11 cellular contexts compared by ENCODE assay signal in genomic region chr9:88791105-88791805, GRCh38.
DNase-seq lines count a peak whose midpoint lies in the region; ATAC-seq, FAIRE-seq and TF ChIP-seq lines count a peak whose summit lies in the region.
"Had no signal": no experiment of that assay in that cellular context is flagged by ENCODE, and none has a peak within 500 bp of the region (broad histone marks: within the 10 kb centered on the region; RNA-seq: fewer than 3 reads in every experiment).

No MANE protein-coding gene starts in this region.

- no peak overlapping the region for H3K27ac Mint-ChIP-seq in activated CD4-positive, alpha-beta T cell treated with anti-CD3 and anti-CD28 coated beads, Interleukin-2, amount 10 ng/mL, durations not matched to agents 24 days and 14 days

- intact Hi-C loops in activated CD4-positive, alpha-beta T cell treated with anti-CD3 and anti-CD28 coated beads, Interleukin-2, amount 10 ng/mL, durations not matched to agents 24 days and 14 days (cut with micrococcal nuclease) = no loop called here
- intact Hi-C loops in heart left ventricle (cut with DNase I) = no loop called here

- H3K9me3 Mint-ChIP-seq in activated CD4-positive, alpha-beta T cell treated with anti-CD3 and anti-CD28 coated beads, Interleukin-2, amount 10 ng/mL, durations not matched to agents 24 days and 14 days = no peaks in the 10 kb centered on the region

- H3K4me3 ChIP-seq in astrocyte of the cerebellum (ENCODE audit: low read depth, low read length) = no peak overlapping the region
- no peak overlapping the region for H3K4me3 ChIP-seq in heart left ventricle
- H3K4me3 ChIP-seq in subcutaneous abdominal adipose tissue (ENCODE audit: low read depth in 1 of 5, low read length in 5 of 5) = no peak overlapping the region

- H3K9ac ChIP-seq in subcutaneous abdominal adipose tissue (ENCODE audit: low read length in 5 of 5) = no peak overlapping the region

- H3K27ac ChIP-seq in heart left ventricle (peak overlapping the region in 7 of 12 donors; percentile 22 to 55 (median 33)), subcutaneous abdominal adipose tissue (ENCODE audit: low read depth, low read length) (peak overlapping the region; percentile 19)

- H3K36me3 Mint-ChIP-seq in activated CD4-positive, alpha-beta T cell treated with anti-CD3 and anti-CD28 coated beads, Interleukin-2, amount 10 ng/mL, durations not matched to agents 24 days and 14 days (ENCODE audit: low read depth) = no peaks in the 10 kb centered on the region

- no peaks in the 10 kb centered on the region for H3K4me1 Mint-ChIP-seq in activated CD4-positive, alpha-beta T cell treated with anti-CD3 and anti-CD28 coated beads, Interleukin-2, amount 10 ng/mL, durations not matched to agents 24 days and 14 days

- no peak for TF ChIP-seq POLR2A in heart left ventricle (IDR thresholded peaks at IDR 0.05)

- no peaks in the 10 kb centered on the region for H3K27me3 ChIP-seq in heart left ventricle
- no peaks in the 10 kb centered on the region for H3K27me3 ChIP-seq in subcutaneous abdominal adipose tissue (ENCODE audit: control insufficient read depth in 5 of 5, insufficient read depth in 4 of 5, low read length in 5 of 5)

- H3K27me3 Mint-ChIP-seq in activated CD4-positive, alpha-beta T cell treated with anti-CD3 and anti-CD28 coated beads, Interleukin-2, amount 10 ng/mL, durations not matched to agents 24 days and 14 days = no peaks in the 10 kb centered on the region

- no peak for FAIRE-seq in D721Med (lab: Jason Lieb, UNC)
- FAIRE-seq: H1 had no signal

- TF ChIP-seq CTCF in astrocyte of the cerebellum (IDR thresholded peaks at IDR 0.05; ENCODE audit: low read depth, low read length, missing control alignments) (no peak), heart left ventricle (IDR thresholded peaks at IDR 0.05) (no peak), D721Med (IDR thresholded peaks at IDR 0.05; ENCODE audit: insufficient read depth, missing control alignments) (no peak)

- DNase-seq in activated CD4-positive, alpha-beta T cell treated with anti-CD3 and anti-CD28 coated beads for 48 hours = peak; percentile 19
- DNase-seq in activated CD4-positive, alpha-beta T cell treated with anti-CD3 and anti-CD28 coated beads, Interleukin-2, amount 10 ng/mL, durations not matched to agents 24 days and 14 days = no peak
- DNase-seq in astrocyte of the cerebellum (ENCODE audit: low read depth) (peak; percentile 66), heart left ventricle (no peak), D721Med (ENCODE audit: insufficient read length, low spot score) (no peak), AML-193 (lab: John Stamatoyannopoulos, UW) (no peak)
- DNase-seq: 8988T; activated T-cell treated with anti-CD3 and anti-CD28 coated beads, Interleukin-2, amount 50 U/mL, for 48 hours had no signal

- H3K36me3 ChIP-seq in heart left ventricle (no peaks in the 10 kb centered on the region), subcutaneous abdominal adipose tissue (ENCODE audit: control insufficient read depth in 5 of 5, insufficient read depth in 5 of 5, low read length in 5 of 5) (no peaks in the 10 kb centered on the region)

- H3K4me3 Mint-ChIP-seq in activated CD4-positive, alpha-beta T cell treated with anti-CD3 and anti-CD28 coated beads, Interleukin-2, amount 10 ng/mL, durations not matched to agents 24 days and 14 days = no peak overlapping the region

- ATAC-seq in heart left ventricle (peak; percentile 37 to 87 (median 80)), HG03045 (IDR thresholded peaks at IDR 0.05; ENCODE audit: unreplicated experiment) (no peak)

- H3K9me3 ChIP-seq in heart left ventricle (peaks cover 0 to 2% (median 0%) of the 10 kb centered on the region in 12 donors), subcutaneous abdominal adipose tissue (ENCODE audit: control insufficient read depth in 5 of 5, low read length in 5 of 5) (no peaks in the 10 kb centered on the region)

- in situ Hi-C loops in astrocyte of the cerebellum (cut with HindIII; ENCODE audit: low sequenced_read_pairs) = no loop called here

- H3K4me1 ChIP-seq in heart left ventricle (peaks cover 0 to 35% (median 14%) of the 10 kb centered on the region in 12 donors), subcutaneous abdominal adipose tissue (ENCODE audit: control insufficient read depth in 5 of 5, insufficient read depth in 5 of 5, low read length in 5 of 5) (peaks cover 0 to 18% (median 10%) of the 10 kb centered on the region in 5 donors)

Comparison
In these comparisons a context has a peak if more than half of its experiments do, and no peak if none do; other contexts are left out.
1. DNase-seq: peak in activated CD4-positive, alpha-beta T cell treated with anti-CD3 and anti-CD28 coated beads for 48 hours (single experiment) and astrocyte of the cerebellum (single experiment); none in activated CD4-positive, alpha-beta T cell treated with anti-CD3 and anti-CD28 coated beads, Interleukin-2, amount 10 ng/mL, durations not matched to agents 24 days and 14 days (single experiment), heart left ventricle (0 of 5), D721Med (single experiment) and AML-193 (0 of 2).